ENCODE assay signal across 1 cellular context in genomic region chr2:165610591-165611029, GRCh38.
TF ChIP-seq lines count a peak whose summit lies in the region.

No MANE protein-coding gene starts in this region.

TF ChIP-seq in HEK293, 187 proteins besides CTCF, POLR2A, EP300 and RAD21 (continued from another document):
- TF ChIP-seq SCRT1 (tag by site-specific recombination; IDR thresholded peaks at IDR 0.05; ENCODE audit: borderline replicate concordance), result peak; percentile 35; the same call in 1 of the 2 replicates
